7 cellular contexts compared by ENCODE assay signal in the genomic region with DNA sequence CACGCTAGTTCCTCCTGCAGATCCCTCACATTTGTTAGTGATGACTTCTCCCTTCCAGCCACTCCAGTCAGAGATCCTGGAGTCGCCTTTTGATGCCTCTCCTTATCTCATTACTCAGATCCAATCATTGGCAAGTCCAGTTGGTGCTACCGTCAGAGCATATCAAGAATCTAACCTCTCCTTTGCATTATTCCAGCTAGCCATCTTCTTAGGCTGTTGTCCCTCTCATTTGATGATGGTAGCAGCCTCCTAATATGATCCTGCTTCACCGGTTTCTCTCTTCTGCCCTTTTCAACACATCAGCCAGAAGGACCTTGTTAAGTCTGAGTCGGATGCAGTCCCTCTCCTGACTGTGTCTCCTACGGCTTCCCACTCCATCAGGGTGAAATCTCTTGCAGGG.
"Had no signal": no experiment of that assay in that cellular context is flagged by ENCODE, and none has a peak within 500 bp of the region (broad histone marks: within the 10 kb centered on the region; RNA-seq: fewer than 3 reads in every experiment).

No MANE protein-coding gene starts in this region.

- FAIRE-seq: HepG2, HTR-8/SVneo, K562 had no signal

- H3K4me3 ChIP-seq: K562 had no signal

- ATAC-seq: HepG2, K562 had no signal

- DNase-seq: IMR-90, KBM-7, KG1 had no signal

- H3K27ac ChIP-seq: HL-60 had no signal
